34 cellular contexts compared by ENCODE assay signal in genomic region chr20:47815416-47815806, GRCh38.
"Had no signal": no experiment of that assay in that cellular context is flagged by ENCODE, and none has a peak within 500 bp of the region (broad histone marks: within the 10 kb centered on the region; RNA-seq: fewer than 3 reads in every experiment).

No MANE protein-coding gene starts in this region.

- H3K4me1 Mint-ChIP-seq: activated CD4-positive, alpha-beta T cell treated with anti-CD3 and anti-CD28 coated beads, Interleukin-2, amount 10 ng/mL, durations not matched to agents 24 days and 14 days; activated naive CD8-positive, alpha-beta T cell treated with anti-CD3 and anti-CD28 coated beads for 36 hours; activated T-helper 17 cell treated with anti-CD3 and anti-CD28 coated beads, Interleukin-2, amount 50 U/mL, for 72 hours had no signal

- H3K36me3 ChIP-seq: adrenal gland, cardiac muscle cell had no signal

- H3K27me3 ChIP-seq: cardiac muscle cell had no signal

- H3K27ac ChIP-seq: adrenal gland, cardiac muscle cell, VCaP had no signal

- DNase-seq: activated B cell treated with CpG ODN at 0.5 μM for 24 hours; activated CD4-positive, alpha-beta memory T cell treated with anti-CD3 and anti-CD28 coated beads for 36 hours; activated CD4-positive, alpha-beta T cell treated with anti-CD3 and anti-CD28 coated beads for 4 hours; activated CD4-positive, alpha-beta T cell treated with anti-CD3 and anti-CD28 coated beads, Interleukin-2, amount 10 ng/mL, durations not matched to agents 24 days and 14 days; activated CD4-positive, alpha-beta T cell treated with anti-CD3 and anti-CD28 coated beads, Interleukin-2, amount 50 U/mL, for 1 hour; activated CD4-positive, alpha-beta T cell treated with anti-CD3 and anti-CD28 coated beads, Interleukin-2, amount 50 U/mL, for 4 hours; activated CD4-positive, CD25-positive, alpha-beta regulatory T cell treated with anti-CD3 and anti-CD28 coated beads, Interleukin-2, amount 50 U/mL, for 72 hours; activated CD8-positive, alpha-beta memory T cell treated with anti-CD3 and anti-CD28 coated beads, Interleukin-2, amount 50 U/mL, for 4 hours; activated CD8-positive, alpha-beta T cell treated with anti-CD3 and anti-CD28 coated beads for 36 hours; activated gamma-delta T cell treated with Interleukin-2 at 50 U/mL for 16 hours; activated naive CD4-positive, alpha-beta T cell; activated naive CD4-positive, alpha-beta T cell treated with anti-CD3 and anti-CD28 coated beads for 36 hours; activated naive CD4-positive, alpha-beta T cell treated with anti-CD3 and anti-CD28 coated beads, Interleukin-2, amount 50 U/mL, for 16 hours; activated naive CD8-positive, alpha-beta T cell treated with anti-CD3 and anti-CD28 coated beads for 36 hours; activated T-cell treated with anti-CD3 and anti-CD28 coated beads for 4 hours; activated T-cell treated with anti-CD3 and anti-CD28 coated beads, Interleukin-2, amount 50 U/mL, for 1 hour; activated T-cell treated with anti-CD3 and anti-CD28 coated beads, Interleukin-2, amount 50 U/mL, for 4 hours; activated T-cell treated with anti-CD3 and anti-CD28 coated beads, Interleukin-2, amount 50 U/mL, for 72 hours; adrenal gland; amniotic stem cell; aorta; central memory CD4-positive, alpha-beta T cell; T-helper 2 cell; T-helper 9 cell had no signal

- ATAC-seq: activated CD8-positive, alpha-beta T cell treated with anti-CD3 and anti-CD28 coated beads for 36 hours; activated naive CD4-positive, alpha-beta T cell treated with anti-CD3 and anti-CD28 coated beads, Interleukin-2, amount 50 U/mL, for 72 hours; activated T-cell treated with anti-CD3 and anti-CD28 coated beads, Interleukin-2, amount 50 U/mL, for 4 hours; activated T-cell treated with anti-CD3 and anti-CD28 coated beads, Interleukin-2, amount 50 U/mL, for 72 hours; activated T-helper 17 cell treated with anti-CD3 and anti-CD28 coated beads, Interleukin-2, amount 50 U/mL, for 72 hours had no signal

- H3K4me1 ChIP-seq: adrenal gland had no signal

- H3K4me3 ChIP-seq: adrenal gland, cardiac muscle cell had no signal

- H3K4me3 Mint-ChIP-seq: activated B cell treated with CpG ODN at 0.5 μM for 24 hours; activated CD4-positive, alpha-beta memory T cell treated with anti-CD3 and anti-CD28 coated beads for 36 hours; activated CD4-positive, alpha-beta T cell treated with anti-CD3 and anti-CD28 coated beads, Interleukin-2, amount 10 ng/mL, durations not matched to agents 24 days and 14 days; activated CD8-positive, alpha-beta T cell treated with anti-CD3 and anti-CD28 coated beads for 36 hours; activated naive CD4-positive, alpha-beta T cell treated with anti-CD3 and anti-CD28 coated beads for 36 hours; activated naive CD8-positive, alpha-beta T cell treated with anti-CD3 and anti-CD28 coated beads for 36 hours; activated T-cell treated with anti-CD3 and anti-CD28 coated beads, Interleukin-2, amount 50 U/mL, for 4 hours; activated T-cell treated with anti-CD3 and anti-CD28 coated beads, Interleukin-2, amount 50 U/mL, for 72 hours; activated T-helper 1 cell treated with anti-CD3 and anti-CD28 coated beads, Interleukin-12 subunit alpha, Interleukin-12 subunit beta, Interleukin-2, Interleukin-4 antibody, amounts not matched to agents 30 ng/mL and 10 ng/mL and 1 ng/mL, durations not matched to agents 14 hours and 24 hours and 36 hours; activated T-helper 17 cell treated with anti-CD3 and anti-CD28 coated beads, Interleukin-2, amount 50 U/mL, for 72 hours; brain; T-helper 1 cell treated with Interleukin-12 subunit alpha and Interleukin-12 subunit beta and Interleukin-4 antibody, amounts not matched to agents 30 μg/mL and 1 μg/mL, for 36 hours; T-helper 2 cell treated with Interferon-gamma antibody and Interleukin-4, amounts not matched to agents 5 μg/mL and 100 μg/mL, for 36 hours had no signal

- H3K9me3 ChIP-seq: adrenal gland had no signal

- H3K9me3 Mint-ChIP-seq: activated CD4-positive, alpha-beta memory T cell treated with anti-CD3 and anti-CD28 coated beads for 36 hours; activated CD4-positive, alpha-beta T cell treated with anti-CD3 and anti-CD28 coated beads, Interleukin-2, amount 10 ng/mL, durations not matched to agents 24 days and 14 days; activated T-cell treated with anti-CD3 and anti-CD28 coated beads, Interleukin-2, amount 50 U/mL, for 72 hours; activated T-helper 1 cell treated with anti-CD3 and anti-CD28 coated beads, Interleukin-12 subunit alpha, Interleukin-12 subunit beta, Interleukin-2, Interleukin-4 antibody, amounts not matched to agents 30 ng/mL and 10 ng/mL and 1 ng/mL, durations not matched to agents 14 hours and 24 hours and 36 hours; T-helper 1 cell treated with Interleukin-12 subunit alpha and Interleukin-12 subunit beta and Interleukin-4 antibody, amounts not matched to agents 30 μg/mL and 1 μg/mL, for 36 hours; T-helper 2 cell treated with Interferon-gamma antibody and Interleukin-4, amounts not matched to agents 5 μg/mL and 100 μg/mL, for 36 hours had no signal

- FAIRE-seq: colon, TTC549 had no signal

- H3K27ac Mint-ChIP-seq: activated B cell treated with CpG ODN at 0.5 μM for 24 hours; activated CD4-positive, alpha-beta memory T cell treated with anti-CD3 and anti-CD28 coated beads for 36 hours; activated CD4-positive, alpha-beta T cell treated with anti-CD3 and anti-CD28 coated beads, Interleukin-2, amount 10 ng/mL, durations not matched to agents 24 days and 14 days; activated CD8-positive, alpha-beta T cell treated with anti-CD3 and anti-CD28 coated beads for 36 hours; activated naive CD4-positive, alpha-beta T cell treated with anti-CD3 and anti-CD28 coated beads for 36 hours; activated naive CD4-positive, alpha-beta T cell treated with anti-CD3 and anti-CD28 coated beads, Interleukin-2, amount 50 U/mL, for 72 hours; activated naive CD8-positive, alpha-beta T cell treated with anti-CD3 and anti-CD28 coated beads for 36 hours; activated T-cell treated with anti-CD3 and anti-CD28 coated beads, Interleukin-2, amount 50 U/mL, for 72 hours; activated T-helper 1 cell treated with anti-CD3 and anti-CD28 coated beads, Interleukin-12 subunit alpha, Interleukin-12 subunit beta, Interleukin-2, Interleukin-4 antibody, amounts not matched to agents 30 ng/mL and 10 ng/mL and 1 ng/mL, durations not matched to agents 14 hours and 24 hours and 36 hours; activated T-helper 17 cell treated with anti-CD3 and anti-CD28 coated beads, Interleukin-2, amount 50 U/mL, for 72 hours; brain; T-helper 1 cell treated with Interleukin-12 subunit alpha and Interleukin-12 subunit beta and Interleukin-4 antibody, amounts not matched to agents 30 μg/mL and 1 μg/mL, for 36 hours; T-helper 2 cell treated with Interferon-gamma antibody and Interleukin-4, amounts not matched to agents 5 μg/mL and 100 μg/mL, for 36 hours had no signal

- H3K36me3 Mint-ChIP-seq: activated CD4-positive, alpha-beta memory T cell treated with anti-CD3 and anti-CD28 coated beads for 36 hours; activated naive CD8-positive, alpha-beta T cell treated with anti-CD3 and anti-CD28 coated beads for 36 hours; brain had no signal
